In genomic region chr5:178351221-178351825, GRCh38 we compare ENCODE assay signal across 13 cellular contexts.
"Had no signal": no experiment of that assay in that cellular context is flagged by ENCODE, and none has a peak within 500 bp of the region (broad histone marks: within the 10 kb centered on the region; RNA-seq: fewer than 3 reads in every experiment).

No MANE protein-coding gene starts in this region.

- H3K27ac ChIP-seq: heart right ventricle, neutrophil, right atrium auricular region, skin epidermis had no signal

- H3K9me3 ChIP-seq: heart right ventricle, neutrophil, right atrium auricular region had no signal

- DNase-seq: activated CD4-positive, alpha-beta T cell treated with anti-CD3 and anti-CD28 coated beads, Interleukin-2, amount 50 U/mL, for 1 hour; activated naive CD4-positive, alpha-beta T cell treated with anti-CD3 and anti-CD28 coated beads for 36 hours; activated naive CD8-positive, alpha-beta T cell treated with anti-CD3 and anti-CD28 coated beads, Interleukin-2, amount 50 U/mL, for 24 hours; activated T-cell treated with anti-CD3 and anti-CD28 coated beads for 4 hours; heart right ventricle; midbrain had no signal

- H3K4me1 Mint-ChIP-seq: activated naive CD8-positive, alpha-beta T cell treated with anti-CD3 and anti-CD28 coated beads, Interleukin-2, amount 50 U/mL, for 24 hours had no signal

- H3K9me3 Mint-ChIP-seq: activated naive CD4-positive, alpha-beta T cell treated with anti-CD3 and anti-CD28 coated beads for 36 hours; activated naive CD8-positive, alpha-beta T cell treated with anti-CD3 and anti-CD28 coated beads, Interleukin-2, amount 50 U/mL, for 24 hours; activated T-helper 2 cell treated with anti-CD3 and anti-CD28 coated beads, Interferon-gamma antibody, Interleukin-2, Interleukin-4, amounts not matched to agents 10 μg/mL and 5 μg/mL and 100 μg/mL, durations not matched to agents 14 hours and 24 hours and 36 hours; stimulated activated naive CD8-positive, alpha-beta T cell treated with anti-CD3 and anti-CD28 coated beads, Interleukin-15, Interleukin-2, amounts not matched to agents 100 ng/mL and 50 ng/mL, for 24 hours had no signal

- H3K27me3 ChIP-seq: neutrophil, right atrium auricular region had no signal

- ATAC-seq: activated CD4-positive, CD25-positive, alpha-beta regulatory T cell treated with anti-CD3 and anti-CD28 coated beads, Interleukin-2, amount 50 U/mL, for 24 hours; activated naive CD8-positive, alpha-beta T cell treated with anti-CD3 and anti-CD28 coated beads, Interleukin-2, amount 50 U/mL, for 24 hours; heart right ventricle had no signal

- H3K36me3 ChIP-seq: heart right ventricle, neutrophil, right atrium auricular region had no signal

- H3K27ac Mint-ChIP-seq: activated naive CD4-positive, alpha-beta T cell treated with anti-CD3 and anti-CD28 coated beads for 36 hours; activated naive CD8-positive, alpha-beta T cell treated with anti-CD3 and anti-CD28 coated beads, Interleukin-2, amount 50 U/mL, for 24 hours; activated T-helper 2 cell treated with anti-CD3 and anti-CD28 coated beads, Interferon-gamma antibody, Interleukin-2, Interleukin-4, amounts not matched to agents 10 μg/mL and 5 μg/mL and 100 μg/mL, durations not matched to agents 14 hours and 24 hours and 36 hours; stimulated activated naive CD8-positive, alpha-beta T cell treated with anti-CD3 and anti-CD28 coated beads, Interleukin-15, Interleukin-2, amounts not matched to agents 100 ng/mL and 50 ng/mL, for 24 hours had no signal

- H3K4me3 Mint-ChIP-seq: activated naive CD4-positive, alpha-beta T cell treated with anti-CD3 and anti-CD28 coated beads for 36 hours; activated naive CD8-positive, alpha-beta T cell treated with anti-CD3 and anti-CD28 coated beads, Interleukin-2, amount 50 U/mL, for 24 hours; stimulated activated naive CD8-positive, alpha-beta T cell treated with anti-CD3 and anti-CD28 coated beads, Interleukin-15, Interleukin-2, amounts not matched to agents 100 ng/mL and 50 ng/mL, for 24 hours had no signal

- H3K4me3 ChIP-seq: heart right ventricle, lung, right atrium auricular region, skin epidermis had no signal

- H3K4me1 ChIP-seq: right atrium auricular region had no signal
